In the genomic region with DNA sequence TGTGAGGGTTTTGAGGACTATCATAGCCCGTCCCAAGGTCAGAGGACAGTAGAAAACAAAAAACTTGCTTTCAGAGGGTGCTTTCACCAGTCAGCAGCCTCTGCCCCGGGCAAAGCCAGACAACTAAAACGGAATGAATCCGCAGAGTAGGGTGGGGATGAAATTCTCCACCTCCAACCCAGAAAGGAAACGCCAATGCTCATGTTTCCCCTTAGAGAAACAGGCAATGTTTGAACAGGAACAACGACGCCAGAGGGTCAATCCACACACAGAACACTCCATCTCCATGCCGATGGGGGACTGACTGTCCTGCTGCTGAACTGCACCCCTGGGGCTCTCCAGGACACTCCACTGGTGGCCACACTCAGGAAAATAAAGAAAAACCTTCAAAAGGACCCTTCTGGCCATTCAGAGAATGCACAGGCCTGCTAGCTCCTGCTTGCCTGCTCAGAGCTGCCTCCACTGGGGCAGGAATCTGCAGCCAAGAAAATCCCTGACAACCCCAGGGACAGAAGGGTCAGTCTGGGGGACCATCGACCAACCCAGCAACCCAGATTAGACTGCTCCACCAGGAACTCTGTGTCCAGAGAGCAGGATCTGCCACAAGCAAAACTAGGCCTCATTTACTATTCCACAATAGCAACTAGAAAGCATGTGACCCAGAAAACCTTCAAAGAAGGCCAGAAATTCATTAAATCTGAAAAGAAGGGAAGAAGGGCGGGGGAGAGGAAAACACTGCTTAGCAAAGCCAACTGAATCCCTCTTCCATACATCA, we compare ENCODE assay signal across 8 cellular contexts.
DNase-seq lines count a peak whose midpoint lies in the region; ATAC-seq and TF ChIP-seq lines count a peak whose summit lies in the region.

No MANE protein-coding gene starts in this region.

- CTCF ChIA-PET in CD4-positive, alpha-beta T cell (lab: Charles Lee): interaction anchor here (1.0 to 1.6 kb wide), 7 partner anchors 34 to 415 kb away, joined by 3 to 8 read pairs (median 3); no protein-coding TSS in a partner anchor

- TF ChIP-seq POLR2A in NB4 (IDR thresholded peaks at IDR 0.05; ENCODE audit: extremely low read depth, insufficient read length): no peak

- no peak for ATAC-seq in CD4-positive, alpha-beta T cell (ENCODE audit: poor library complexity)
- ATAC-seq in HG03045 (IDR thresholded peaks at IDR 0.05; ENCODE audit: unreplicated experiment): no peak

- peaks cover 65% of the 10 kb centered on the region for H3K4me1 Mint-ChIP-seq in CD4-positive, alpha-beta T cell (ENCODE audit: low read depth)
- H3K4me1 Mint-ChIP-seq in nephron: peaks cover 37% of the 10 kb centered on the region

- peak overlapping the region; percentile 89 for H3K27ac ChIP-seq in CD4-positive, alpha-beta T cell (ENCODE audit: low read depth, low read length)
- peak overlapping the region; percentile 13 for H3K27ac ChIP-seq in cingulate gyrus (ENCODE audit: low read depth, low read length)

- no peaks in the 10 kb centered on the region for H3K9me3 ChIP-seq in CD4-positive, alpha-beta T cell (ENCODE audit: control insufficient read depth, low read length)

- H3K9me3 Mint-ChIP-seq in CD4-positive, alpha-beta T cell: no peaks in the 10 kb centered on the region
- peaks cover 7% of the 10 kb centered on the region for H3K9me3 Mint-ChIP-seq in nephron

- H3K27me3 ChIP-seq in CD4-positive, alpha-beta T cell (ENCODE audit: control insufficient read depth, insufficient read depth, low read length): no peaks in the 10 kb centered on the region

- H3K4me3 Mint-ChIP-seq in CD4-positive, alpha-beta T cell: peak overlapping the region; percentile 58
- H3K4me3 Mint-ChIP-seq in nephron: no peak overlapping the region

- no peaks in the 10 kb centered on the region for H3K27me3 Mint-ChIP-seq in CD4-positive, alpha-beta T cell
- peaks cover 3% of the 10 kb centered on the region for H3K27me3 Mint-ChIP-seq in nephron (ENCODE audit: low read depth)

- intact Hi-C loops in CD4-positive, alpha-beta T cell (cut with DNase I, micrococcal nuclease): loop anchor here (1.0 to 10.0 kb wide), 7 partner anchors 35 to 402 kb away; a partner anchor contains a TSS

- POLR2A ChIA-PET in CD4-positive, alpha-beta T cell (lab: Charles Lee): interaction anchor here (0.9 to 2.0 kb wide), 15 partner anchors 11 to 534 kb away, joined by 3 to 49 read pairs (median 5); a partner anchor contains a TSS

- no peaks in the 10 kb centered on the region for H3K36me3 Mint-ChIP-seq in CD4-positive, alpha-beta T cell (ENCODE audit: low read depth)
- no peaks in the 10 kb centered on the region for H3K36me3 Mint-ChIP-seq in nephron (ENCODE audit: low read depth)

- H3K27ac Mint-ChIP-seq in CD4-positive, alpha-beta T cell: peak overlapping the region; percentile 86
- H3K27ac Mint-ChIP-seq in nephron: peak overlapping the region in 2 of 3 experiments; percentile 29 to 62

- TF ChIP-seq CTCF in CD4-positive, alpha-beta T cell (IDR thresholded peaks at IDR 0.05): no peak
- TF ChIP-seq CTCF in NB4 (IDR thresholded peaks at IDR 0.05; ENCODE audit: low read depth, low read length): no peak
- no peak for TF ChIP-seq CTCF in nephron (IDR thresholded peaks at IDR 0.05; ENCODE audit: unreplicated experiment in 3 of 3)

- peak in 1 of 10 experiments; percentile 8 for DNase-seq in CD4-positive, alpha-beta T cell
- DNase-seq in NB4 (ENCODE audit: low read depth): no peak
- no peak for DNase-seq in NCI-H510A treated with DMSO at 0.1 percent for 48 hours (lab: John Stamatoyannopoulos, UW)
- DNase-seq in H4 (ENCODE audit: low spot score): no peak
- no peak for DNase-seq in NCI-H187 treated with DMSO at 0.1 percent for 48 hours (lab: John Stamatoyannopoulos, UW)

- H3K4me3 ChIP-seq in NB4 (ENCODE audit: low read depth, low read length): peak overlapping the region; percentile 8
